ENCODE assay signal across 1 cellular context in genomic region chr6:159836294-159837140, GRCh38.
TF ChIP-seq lines count a peak whose summit lies in the region.

No MANE protein-coding gene starts in this region.

TF ChIP-seq in GM23338, 12 proteins besides CTCF, POLR2A, EP300 and RAD21:
- TF ChIP-seq REST (IDR thresholded peaks at IDR 0.05; ENCODE audit: unreplicated experiment) = no peak
- TF ChIP-seq NANOG (IDR thresholded peaks at IDR 0.05; ENCODE audit: borderline replicate concordance) = no peak
- TF ChIP-seq ZNF331 (CRISPR knock-in tag; IDR thresholded peaks at IDR 0.05; ENCODE audit: low read depth) = no peak
- TF ChIP-seq CREB1 (CRISPR knock-in tag; IDR thresholded peaks at IDR 0.05; ENCODE audit: low read depth) = no peak
- no peak for TF ChIP-seq STAT1 (IDR thresholded peaks at IDR 0.05; ENCODE audit: unreplicated experiment)
- TF ChIP-seq EZH2 (IDR thresholded peaks at IDR 0.05; ENCODE audit: low read depth, unreplicated experiment) = no peak
- no peak for TF ChIP-seq POLR2AphosphoS5 (IDR thresholded peaks at IDR 0.05; ENCODE audit: low read depth)
- TF ChIP-seq ETS1 (IDR thresholded peaks at IDR 0.05) = no peak
- TF ChIP-seq EZH2phosphoT487 (IDR thresholded peaks at IDR 0.05; ENCODE audit: unreplicated experiment) = no peak
- TF ChIP-seq ZNF462 (CRISPR knock-in tag; IDR thresholded peaks at IDR 0.05) = no peak
- TF ChIP-seq JUNB (IDR thresholded peaks at IDR 0.05; ENCODE audit: unreplicated experiment) = no peak
- no peak for TF ChIP-seq ZNF114 (CRISPR knock-in tag; IDR thresholded peaks at IDR 0.05)
